Comparison of ENCODE assay signal across 13 cellular contexts in the genomic region with DNA sequence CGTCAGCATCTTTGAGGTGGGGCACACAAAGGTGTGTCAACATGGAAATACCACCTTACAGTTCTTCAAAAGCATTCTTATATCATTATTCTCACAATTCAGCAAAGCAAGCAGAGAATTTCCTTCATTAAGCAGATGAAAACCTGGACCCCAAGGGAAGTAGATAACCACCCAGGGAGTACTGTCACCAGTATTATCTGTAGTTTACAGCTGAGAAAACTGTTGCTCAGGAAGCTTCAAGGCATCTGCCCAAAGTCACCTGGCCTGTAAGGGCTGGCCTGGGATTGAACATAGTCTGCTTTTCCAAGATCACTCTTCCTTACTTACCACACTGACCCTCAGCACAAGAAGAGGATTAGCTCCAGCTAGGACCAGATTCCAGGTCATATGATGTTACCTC. TPM values are rescaled to one million over a fixed set of nuclear protein-coding genes. Genes with fewer than 3 reads are reported as not detected.
DNase-seq lines count a peak whose midpoint lies in the region; ATAC-seq, FAIRE-seq and TF ChIP-seq lines count a peak whose summit lies in the region.
"Had no signal": no experiment of that assay in that cellular context is flagged by ENCODE, and none has a peak within 500 bp of the region (broad histone marks: within the 10 kb centered on the region; RNA-seq: fewer than 3 reads in every experiment).

No MANE protein-coding gene starts in this region.

- BruUV-seq in GM12878 (replicated peaks; lab: Mats Ljungman, UMichigan), result no TSS peak

- H3K4me1 Mint-ChIP-seq in CD4-positive, CD25-positive, alpha-beta regulatory T cell, result peaks cover 0 to 14% (median 4%) of the 10 kb centered on the region in 4 donors
- peaks cover 8% of the 10 kb centered on the region for H3K4me1 Mint-ChIP-seq in T-helper 17 cell

- TF ChIP-seq CTCF in GM12878 (IDR thresholded peaks at IDR 0.05 in 2 of 3, conservative IDR thresholded peaks at IDR 0.05 in 1 of 3; ENCODE audit: control insufficient read depth in 2 of 3, extremely low read depth in 1 of 3, insufficient read depth in 1 of 3, low read depth in 3 of 3, low read length in 3 of 3) (no peak), psoas muscle (IDR thresholded peaks at IDR 0.05) (no peak), lower lobe of right lung (IDR thresholded peaks at IDR 0.05) (no peak)

- intact Hi-C loops in GM12878 (cut with micrococcal nuclease; ENCODE audit: unreplicated experiment) (no loop called here), psoas muscle (cut with DNase I) (no loop called here), lower lobe of right lung (cut with DNase I) (no loop called here)

- no peak for ATAC-seq in CD4-positive, CD25-positive, alpha-beta regulatory T cell (ENCODE audit: low read depth in 2 of 2)
- ATAC-seq in T-helper 17 cell (no peak), GM12878 (no peak), psoas muscle (no peak), lower lobe of right lung (no peak)
- ATAC-seq: A549 had no signal

- no peak for TF ChIP-seq POLR2A in GM12878 (IDR thresholded peaks at IDR 0.05; ENCODE audit: low read depth, low read length)

- H3K27ac Mint-ChIP-seq in CD4-positive, CD25-positive, alpha-beta regulatory T cell, result peak overlapping the region in 2 of 3 donors; percentile 26 to 49
- peak overlapping the region; percentile 90 for H3K27ac Mint-ChIP-seq in T-helper 17 cell

- H4K20me1 ChIP-seq in GM12878 (ENCODE audit: control insufficient read depth, insufficient read depth), result no peaks in the 10 kb centered on the region

- TF ChIP-seq RAD21 in GM12878 (IDR thresholded peaks at IDR 0.05; ENCODE audit: insufficient read depth, low read depth, low read length), result no peak

- DNase-seq in CD4-positive, CD25-positive, alpha-beta regulatory T cell, result no peak
- DNase-seq in T-helper 17 cell, result no peak
- DNase-seq in GM12878 (ENCODE audit: low read depth, low spot score), result no peak
- no peak for DNase-seq in psoas muscle
- DNase-seq in lower lobe of right lung, result no peak
- DNase-seq in NCI-H1436 (lab: John Stamatoyannopoulos, UW), result no peak
- DNase-seq: BE2C, DMS53, GF-D8 had no signal

- in situ Hi-C loops in GM12878 (cut with MboI), result no loop called here

- peaks cover 27% of the 10 kb centered on the region for H3K36me3 Mint-ChIP-seq in CD4-positive, CD25-positive, alpha-beta regulatory T cell
- peaks cover 13% of the 10 kb centered on the region for H3K36me3 Mint-ChIP-seq in T-helper 17 cell (ENCODE audit: low read depth)

- H3K36me3 ChIP-seq in CD4-positive, CD25-positive, alpha-beta regulatory T cell (ENCODE audit: control insufficient read depth, insufficient read depth, low read length), result peaks cover 38% of the 10 kb centered on the region
- peaks cover 6 to 31% of the 10 kb centered on the region in 2 experiments for H3K36me3 ChIP-seq in GM12878 (ENCODE audit: control insufficient read depth in 2 of 2, insufficient read depth in 2 of 2, low read length in 1 of 2)
- peaks cover 7 to 63% of the 10 kb centered on the region in 2 donors for H3K36me3 ChIP-seq in psoas muscle (ENCODE audit: insufficient read depth in 1 of 2, low read depth in 1 of 2)
- H3K36me3 ChIP-seq in lower lobe of right lung, result peaks cover 21% of the 10 kb centered on the region

- no peak for TF ChIP-seq EP300 in GM12878 (IDR thresholded peaks at IDR 0.05; ENCODE audit: borderline replicate concordance in 1 of 2, control insufficient read depth in 1 of 2, low read depth in 2 of 2, low read length in 2 of 2)

- no peaks in the 10 kb centered on the region for H3K4me1 ChIP-seq in CD4-positive, CD25-positive, alpha-beta regulatory T cell (ENCODE audit: control insufficient read depth, insufficient read depth, low read length, poor library complexity, severe bottlenecking)
- H3K4me1 ChIP-seq in GM12878 (ENCODE audit: control insufficient read depth, insufficient read depth, low read length) (no peaks in the 10 kb centered on the region), psoas muscle (peaks cover 29% of the 10 kb centered on the region), lower lobe of right lung (no peaks in the 10 kb centered on the region)
- H3K4me1 ChIP-seq: A549, BE2C had no signal

- no peaks in the 10 kb centered on the region for H3K9me3 ChIP-seq in CD4-positive, CD25-positive, alpha-beta regulatory T cell (ENCODE audit: control insufficient read depth in 2 of 2, low read length in 2 of 2)
- H3K9me3 ChIP-seq in T-helper 17 cell (ENCODE audit: control insufficient read depth, low read length, poor library complexity, severe bottlenecking), result no peaks in the 10 kb centered on the region
- no peaks in the 10 kb centered on the region for H3K9me3 ChIP-seq in GM12878 (replicated peaks; ENCODE audit: control insufficient read depth, insufficient read depth, low read length)
- no peaks in the 10 kb centered on the region for H3K9me3 ChIP-seq in psoas muscle
- no peaks in the 10 kb centered on the region for H3K9me3 ChIP-seq in lower lobe of right lung
- H3K9me3 ChIP-seq: A549, BE2C, HAP-1 had no signal

- H3K27me3 ChIP-seq in CD4-positive, CD25-positive, alpha-beta regulatory T cell (ENCODE audit: control insufficient read depth, insufficient read depth, low read length), result no peaks in the 10 kb centered on the region
- no peaks in the 10 kb centered on the region for H3K27me3 ChIP-seq in GM12878 (replicated peaks in 1 of 2; ENCODE audit: control insufficient read depth in 2 of 2, insufficient read depth in 2 of 2, low read length in 1 of 2)
- no peaks in the 10 kb centered on the region for H3K27me3 ChIP-seq in psoas muscle (ENCODE audit: insufficient read depth in 3 of 3, low read length in 2 of 3)
- H3K27me3 ChIP-seq in lower lobe of right lung (ENCODE audit: low read depth), result no peaks in the 10 kb centered on the region
- H3K27me3 ChIP-seq: BE2C had no signal

- SMC1A ChIA-PET in GM12878 (lab: Charles Lee; ENCODE audit: uncharacterized antibody, unreplicated experiment), result no interaction called here

- H3K27ac ChIP-seq in CD4-positive, CD25-positive, alpha-beta regulatory T cell (ENCODE audit: insufficient read depth, low read length, poor library complexity, severe bottlenecking), result no peak overlapping the region
- H3K27ac ChIP-seq in GM12878 (ENCODE audit: control insufficient read depth, insufficient read depth) (no peak overlapping the region), psoas muscle (peak overlapping the region; percentile 10), lower lobe of right lung (no peak overlapping the region)
- H3K27ac ChIP-seq: A549, C4-2B had no signal

- H3K4me2 ChIP-seq in GM12878 (ENCODE audit: control insufficient read depth, insufficient read depth), result no peak overlapping the region
- H3K4me2 ChIP-seq: A549 had no signal

- CTCF ChIA-PET in GM12878 (lab: Yijun Ruan, JAX), result interaction anchor here (0.5 to 1.0 kb wide), 2 partner anchors 9 to 660 kb away, joined by 3 read pairs; partner anchors contain the start of gene PSMG1

- WGBS in GM12878 (ENCODE audit: insufficient coverage, insufficient replicate concordance, low lambda C conversion rate, missing lambda C conversion rate), result 100% methylated on average over 1 of the region's 1 CpG
- 30 to 50% (median 30%) methylated on average over 1 of the region's 1 CpG for WGBS in psoas muscle, 3 donors

- no peak overlapping the region for H3K4me3 ChIP-seq in CD4-positive, CD25-positive, alpha-beta regulatory T cell (ENCODE audit: low read depth, low read length)
- H3K4me3 ChIP-seq in GM12878 (no peak overlapping the region), psoas muscle (no peak overlapping the region), lower lobe of right lung (no peak overlapping the region)
- H3K4me3 ChIP-seq: A549, HAP-1 had no signal

- no peak overlapping the region for H3K4me3 Mint-ChIP-seq in CD4-positive, CD25-positive, alpha-beta regulatory T cell
- H3K4me3 Mint-ChIP-seq in T-helper 17 cell, result no peak overlapping the region

- H3K9me3 Mint-ChIP-seq in CD4-positive, CD25-positive, alpha-beta regulatory T cell, result no peaks in the 10 kb centered on the region

- H2AFZ ChIP-seq in GM12878 (ENCODE audit: control insufficient read depth, low read depth, low read length), result no peak overlapping the region

- RAD21 ChIA-PET in GM12878 (lab: Charles Lee; ENCODE audit: unreplicated experiment), result no interaction called here

- H3K27me3 Mint-ChIP-seq in CD4-positive, CD25-positive, alpha-beta regulatory T cell, result no peaks in the 10 kb centered on the region
- no peaks in the 10 kb centered on the region for H3K27me3 Mint-ChIP-seq in T-helper 17 cell

- POLR2A ChIA-PET in GM12878 (lab: Charles Lee), result no interaction called here

- FAIRE-seq in GM12878 (lab: Jason Lieb, UNC), result peak; percentile 27
- FAIRE-seq: A549, H1 had no signal

- peaks cover 3% of the 10 kb centered on the region; the same call in 1 of the 2 replicates for H3K79me2 ChIP-seq in GM12878 (ENCODE audit: control insufficient read depth, insufficient read depth, low read length)

- H3K9ac ChIP-seq in GM12878 (ENCODE audit: control insufficient read depth, insufficient read depth, low read length), result no peak overlapping the region

RNA-seq across cellular contexts. Expression of gene PSMG1, which starts 9.3 kb away (rescaled TPM):
- total RNA-seq in CD4-positive, CD25-positive, alpha-beta regulatory T cell, result 15.6 TPM
- polyA plus RNA-seq in CD4-positive, CD25-positive, alpha-beta regulatory T cell, result 10 to 100 TPM; 45.9 to 52.0 (median 48.6) TPM
- total RNA-seq in T-helper 17 cell (10 to 100 TPM; 10.5 to 14.6 TPM), GM12878 (2014; rRNA removed) (111 and 125 TPM in 2 replicates), GM12878 (2014; rRNA removed; fragmentation: Illumina TruSeq; extraction: Trizol) (122 and 135 TPM in 2 replicates), GM12878 (2021) (95.2 and 99.3 TPM in 2 replicates), psoas muscle (10 to 100 TPM; 20.5 to 50.3 (median 38.3) TPM), lower lobe of right lung (19.1 TPM)
- total RNA-seq in GM12878 (2013; cell fraction: nucleolus; rRNA removed), result 20.9 and 21.5 TPM in 2 replicates
- polyA plus RNA-seq in GM12878 (2011; ENCODE audit: low read depth), result 32.3 TPM
- polyA plus RNA-seq in GM12878 (2011; rRNA removed) (65.0 and 83.6 TPM in 2 replicates), GM12878 (2014; fragmentation: Illumina TruSeq; extraction: Trizol) (153 and 183 TPM in 2 replicates), GM12878 (2014; fragmentation: Nextera tagmentation; extraction: Ambion mirVana) (10 to 100 TPM; 21.3 to 79.8 TPM), GM12878 (2014; rRNA removed) (102 and 130 TPM in 2 replicates), GM12878 (2016; fragmentation: Nextera tagmentation; extraction: Ambion mirVana) (100 to 1,000 TPM; 241 to 248 TPM), psoas muscle (10 to 100 TPM; 44.0 to 52.1 (median 45.0) TPM)
- polyA plus RNA-seq in GM12878 (2011; cell fraction: cytosol; rRNA removed), result 41.4 and 50.4 TPM in 2 replicates
- polyA plus RNA-seq in GM12878 (2011; cell fraction: nucleus; rRNA removed), result 26.7 and 30.8 TPM in 2 replicates
- polyA plus RNA-seq in GM12878 (2012), result 51.1 and 59.9 TPM in 2 replicates
- polyA minus RNA-seq in GM12878 (2011; rRNA and poly(A)+ RNA removed), result 14.6 and 17.4 TPM in 2 replicates
- polyA minus RNA-seq in GM12878 (2011; cell fraction: cytosol; rRNA and poly(A)+ RNA removed), result 11.4 and 14.5 TPM in 2 replicates
- polyA minus RNA-seq in GM12878 (2011; cell fraction: nucleus; rRNA and poly(A)+ RNA removed), result 7.4 and 11.7 TPM in 2 replicates
